In genomic region chr6:80095600-80095999, GRCh38 we compare ENCODE assay signal across 17 cellular contexts.
"Had no signal": no experiment of that assay in that cellular context is flagged by ENCODE, and none has a peak within 500 bp of the region (broad histone marks: within the 10 kb centered on the region; RNA-seq: fewer than 3 reads in every experiment).

No MANE protein-coding gene starts in this region.

- H3K4me3 ChIP-seq: esophagus squamous epithelium, gastroesophageal sphincter, pancreas had no signal

- DNase-seq: dermis blood vessel endothelial cell; esophagus squamous epithelium; foreskin fibroblast; glutamatergic neuron; islet precursor cell; mammary epithelial cell; naive thymus-derived CD4-positive, alpha-beta T cell; occipital lobe; pancreas; right cardiac atrium; small intestine; stimulated activated CD4-positive, alpha-beta T cell treated with anti-CD3 and anti-CD28 coated beads, Interleukin-12 subunit alpha, Interleukin-12 subunit beta, amount 100 ng/mL, for 4 hours; stimulated activated naive CD4-positive, alpha-beta T cell treated with Interleukin-2 at 50 U/mL for 16 hours; trophoblast cell had no signal

- H3K4me3 Mint-ChIP-seq: naive thymus-derived CD4-positive, alpha-beta T cell had no signal

- FAIRE-seq: pancreas, small intestine had no signal

- H3K9me3 ChIP-seq: esophagus squamous epithelium, gastroesophageal sphincter, pancreas had no signal

- H3K36me3 ChIP-seq: esophagus squamous epithelium, gastroesophageal sphincter, pancreas had no signal

- H3K4me1 ChIP-seq: esophagus squamous epithelium, gastroesophageal sphincter, pancreas had no signal

- H3K27me3 ChIP-seq: esophagus squamous epithelium, gastroesophageal sphincter, pancreas had no signal

- ATAC-seq: gastroesophageal sphincter; left lobe of liver; naive thymus-derived CD4-positive, alpha-beta T cell; pancreas; right cardiac atrium had no signal

- H3K9me3 Mint-ChIP-seq: naive thymus-derived CD4-positive, alpha-beta T cell had no signal

- H3K27ac ChIP-seq: esophagus squamous epithelium, gastroesophageal sphincter, pancreas had no signal

- H3K27ac Mint-ChIP-seq: progenitor cell of endocrine pancreas had no signal
